Comparison of ENCODE assay signal across 23 cellular contexts in the genomic region with DNA sequence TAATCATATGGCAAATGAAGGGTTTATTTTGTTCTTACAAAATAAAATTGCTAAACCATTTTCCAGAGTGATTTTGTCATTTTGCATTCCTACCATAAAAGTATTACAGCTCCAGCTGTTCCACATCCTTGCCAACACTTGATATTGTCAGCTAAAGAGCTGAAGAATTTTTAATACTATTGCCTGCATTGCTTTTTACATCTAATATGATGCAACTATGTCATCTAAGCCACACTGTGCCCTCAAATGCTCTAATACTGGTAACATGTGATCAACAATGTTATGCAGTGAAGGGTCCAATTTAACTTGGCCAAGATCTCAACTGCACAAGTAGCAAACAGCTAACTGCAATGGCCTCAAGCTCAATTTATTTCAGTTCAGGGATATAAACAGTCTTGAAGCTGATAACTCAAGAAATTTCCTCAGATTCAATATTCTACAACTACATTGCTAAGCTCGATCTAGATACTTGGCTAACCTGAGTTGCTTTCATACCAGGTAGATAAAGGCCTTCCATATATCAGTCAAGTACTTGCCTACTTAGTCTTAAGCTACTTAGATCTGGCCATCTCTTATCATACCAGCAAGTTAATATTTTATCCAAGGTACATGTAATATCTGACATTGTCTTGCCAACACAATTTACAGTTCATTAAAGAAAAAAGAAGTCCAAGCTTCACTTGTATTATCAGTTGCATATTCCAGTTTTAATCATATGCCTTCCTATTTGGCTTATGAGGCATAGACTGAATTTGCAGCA. TPM values are rescaled to one million over a fixed set of nuclear protein-coding genes. Genes with fewer than 3 reads are reported as not detected.
DNase-seq lines count a peak whose midpoint lies in the region; ATAC-seq and TF ChIP-seq lines count a peak whose summit lies in the region.
"Had no signal": no experiment of that assay in that cellular context is flagged by ENCODE, and none has a peak within 500 bp of the region (broad histone marks: within the 10 kb centered on the region; RNA-seq: fewer than 3 reads in every experiment).

No MANE protein-coding gene starts in this region.

- H4K8ac ChIP-seq in H9 (replicated peaks; ENCODE audit: insufficient read length, low read depth, low read length) = no peak overlapping the region

- H3K14ac ChIP-seq in H9 (ENCODE audit: insufficient read depth, low read length) = no peak overlapping the region

- H3K4me3 Mint-ChIP-seq in stimulated activated naive CD8-positive, alpha-beta T cell treated with anti-CD3 and anti-CD28 coated beads, Interleukin-15, Interleukin-2, amounts not matched to agents 100 ng/mL and 50 ng/mL, for 24 hours = no peak overlapping the region
- no peak overlapping the region for H3K4me3 Mint-ChIP-seq in stimulated activated naive CD8-positive, alpha-beta T cell treated with anti-CD3 and anti-CD28 coated beads, Interleukin-15, amount 100 ng/mL, for 72 hours
- no peak overlapping the region for H3K4me3 Mint-ChIP-seq in H9
- H3K4me3 Mint-ChIP-seq: activated naive CD4-positive, alpha-beta T cell treated with anti-CD3 and anti-CD28 coated beads, Interleukin-2, amount 50 U/mL, for 24 hours; activated T-cell treated with anti-CD3 and anti-CD28 coated beads, Interleukin-2, amount 50 U/mL, for 24 hours; CD8-positive, alpha-beta T cell; GM23338 had no signal

- no peak overlapping the region for H4K5ac ChIP-seq in H9 (ENCODE audit: insufficient read length, low read depth, low read length)

- H3K27ac Mint-ChIP-seq in stimulated activated naive CD8-positive, alpha-beta T cell treated with anti-CD3 and anti-CD28 coated beads, Interleukin-15, Interleukin-2, amounts not matched to agents 100 ng/mL and 50 ng/mL, for 24 hours = peak overlapping the region; percentile 1
- H3K27ac Mint-ChIP-seq in stimulated activated naive CD8-positive, alpha-beta T cell treated with anti-CD3 and anti-CD28 coated beads, Interleukin-15, amount 100 ng/mL, for 72 hours = no peak overlapping the region
- H3K27ac Mint-ChIP-seq in H9 = no peak overlapping the region; a peak in 1 of 7 replicates
- H3K27ac Mint-ChIP-seq: activated T-cell treated with anti-CD3 and anti-CD28 coated beads, Interleukin-2, amount 50 U/mL, for 24 hours; GM23338 had no signal

- no peaks in the 10 kb centered on the region for H3K23me2 ChIP-seq in H9 (ENCODE audit: insufficient read length, low read depth, low read length, poor library complexity, severe bottlenecking)

- H2AFZ ChIP-seq in H9 (ENCODE audit: low read length) = no peak overlapping the region
- H2AFZ ChIP-seq: GM23338 had no signal

- H3K9ac ChIP-seq in liver (ENCODE audit: low read depth in 1 of 2, low read length in 2 of 2) = no peak overlapping the region
- H3K9ac ChIP-seq in H9 (ENCODE audit: extremely low read depth, insufficient read length, low read length) = no peak overlapping the region

- H3K36me3 ChIP-seq in body of pancreas (replicated peaks in 1 of 2; ENCODE audit: insufficient read depth in 1 of 2, low read depth in 2 of 2) (no peaks in the 10 kb centered on the region), liver (ENCODE audit: control insufficient read depth in 4 of 4, insufficient read depth in 3 of 4, low read depth in 1 of 4, low read length in 3 of 4) (peaks cover 0 to 7% (median 3%) of the 10 kb centered on the region in 4 donors), upper lobe of right lung (peaks cover 14% of the 10 kb centered on the region), ovary (no peaks in the 10 kb centered on the region)
- H3K36me3 ChIP-seq: tibial artery had no signal

- TF ChIP-seq CTCF in body of pancreas (IDR thresholded peaks at IDR 0.05) = no peak
- no peak for TF ChIP-seq CTCF in liver (IDR thresholded peaks at IDR 0.05; ENCODE audit: low read depth, low read length, missing input control)
- TF ChIP-seq CTCF in upper lobe of right lung (IDR thresholded peaks at IDR 0.05) = no peak
- no peak for TF ChIP-seq CTCF in ovary (IDR thresholded peaks at IDR 0.05)
- TF ChIP-seq CTCF in H9 (conservative IDR thresholded peaks at IDR 0.05) = no peak

- H3K4me1 ChIP-seq in body of pancreas (peaks cover 16% of the 10 kb centered on the region), liver (ENCODE audit: control insufficient read depth in 4 of 4, insufficient read depth in 4 of 4, low read length in 3 of 4) (peaks cover 12 to 36% (median 17%) of the 10 kb centered on the region in 4 donors), upper lobe of right lung (peaks cover 24% of the 10 kb centered on the region), ovary (ENCODE audit: insufficient read depth) (peaks cover 4% of the 10 kb centered on the region), H9 (ENCODE audit: insufficient read depth, low read length) (no peaks in the 10 kb centered on the region; the same call in 1 of the 2 replicates)

- peaks cover 73% of the 10 kb centered on the region for H3K4me1 Mint-ChIP-seq in stimulated activated naive CD8-positive, alpha-beta T cell treated with anti-CD3 and anti-CD28 coated beads, Interleukin-15, Interleukin-2, amounts not matched to agents 100 ng/mL and 50 ng/mL, for 24 hours (ENCODE audit: low read depth)
- H3K4me1 Mint-ChIP-seq in stimulated activated naive CD8-positive, alpha-beta T cell treated with anti-CD3 and anti-CD28 coated beads, Interleukin-15, amount 100 ng/mL, for 72 hours = peaks cover 44% of the 10 kb centered on the region
- H3K4me1 Mint-ChIP-seq in H9 = peaks cover 15 to 24% of the 10 kb centered on the region in 2 experiments

- no peak overlapping the region for H4K91ac ChIP-seq in H9 (ENCODE audit: insufficient read length, low read depth, low read length)

- peaks cover 18% of the 10 kb centered on the region for H3K79me1 ChIP-seq in H9 (ENCODE audit: insufficient read depth, low read depth, low read length, poor library complexity, severe bottlenecking)

- H3K4ac ChIP-seq in H9 (ENCODE audit: low read depth, low read length) = no peak overlapping the region

- H3T11ph ChIP-seq in H9 (ENCODE audit: low read length) = no peak overlapping the region

- H3K56ac ChIP-seq in H9 (ENCODE audit: insufficient read length, low read depth, low read length) = no peak overlapping the region

- no peak overlapping the region for H3K4me2 ChIP-seq in H9 (ENCODE audit: insufficient read depth, insufficient read length, low read length)
- H3K4me2 ChIP-seq: GM23338 had no signal

- H3K27ac ChIP-seq in body of pancreas (peak overlapping the region in 1 of 4 donors; percentile 15), liver (ENCODE audit: low read depth in 1 of 2, low read length in 2 of 2) (peak overlapping the region; percentile 13 to 32), upper lobe of right lung (no peak overlapping the region), ovary (no peak overlapping the region), H9 (ENCODE audit: insufficient read length, low read depth, low read length) (no peak overlapping the region)
- H3K27ac ChIP-seq: tibial artery had no signal

- no peak overlapping the region for H2AK5ac ChIP-seq in H9 (ENCODE audit: insufficient read length, low read length)

- H3K9me3 ChIP-seq in body of pancreas (no peaks in the 10 kb centered on the region), liver (ENCODE audit: control insufficient read depth in 4 of 4, low read length in 3 of 4) (no peaks in the 10 kb centered on the region), upper lobe of right lung (no peaks in the 10 kb centered on the region), ovary (no peaks in the 10 kb centered on the region), H9 (ENCODE audit: control insufficient read depth, low read depth, low read length) (no peaks in the 10 kb centered on the region)
- H3K9me3 ChIP-seq: tibial artery had no signal

- H3K27me3 ChIP-seq in body of pancreas (no peaks in the 10 kb centered on the region), liver (ENCODE audit: control insufficient read depth in 4 of 4, insufficient read depth in 4 of 4, low read length in 3 of 4) (no peaks in the 10 kb centered on the region), upper lobe of right lung (no peaks in the 10 kb centered on the region), ovary (no peaks in the 10 kb centered on the region), H9 (ENCODE audit: insufficient read depth, low read length) (no peaks in the 10 kb centered on the region)
- H3K27me3 ChIP-seq: tibial artery had no signal

- no peak for TF ChIP-seq RAD21 in liver (IDR thresholded peaks at IDR 0.05)

- H2BK120ac ChIP-seq in H9 (ENCODE audit: low read depth, low read length, poor library complexity, severe bottlenecking) = no peak overlapping the region

- intact Hi-C loops in body of pancreas (cut with DNase I) (no loop called here), upper lobe of right lung (cut with DNase I) (no loop called here), ovary (cut with DNase I) (no loop called here)

- H2BK12ac ChIP-seq in H9 (ENCODE audit: insufficient read length, low read depth, low read length) = no peak overlapping the region

- no peak overlapping the region for H2BK20ac ChIP-seq in H9 (ENCODE audit: low read depth, low read length, poor library complexity, severe bottlenecking)

- no peak overlapping the region for H3K18ac ChIP-seq in H9 (ENCODE audit: insufficient read length, low read depth, low read length)

- DNase-seq in stimulated activated naive CD8-positive, alpha-beta T cell treated with anti-CD3 and anti-CD28 coated beads, Interleukin-15, amount 100 ng/mL, for 72 hours = no peak
- DNase-seq in body of pancreas (no peak), upper lobe of right lung (no peak), ovary (no peak), H9 (no peak)
- DNase-seq: activated T-cell treated with anti-CD3 and anti-CD28 coated beads, Interleukin-2, amount 50 U/mL, for 24 hours; CD8-positive, alpha-beta T cell; hippocampal formation; mesenchymal stem cell; naive B cell; NCI-H1105 treated with DMSO at 0.1 percent for 48 hours; NCI-H2081; NCI-H510A; NK-92 treated with Interleukin-12 subunit alpha and Interleukin-12 subunit beta, amount 100 ng/mL, for 24 hours; right cardiac atrium; RPMI8226; tibial artery had no signal

- H3K36me3 Mint-ChIP-seq in stimulated activated naive CD8-positive, alpha-beta T cell treated with anti-CD3 and anti-CD28 coated beads, Interleukin-15, Interleukin-2, amounts not matched to agents 100 ng/mL and 50 ng/mL, for 24 hours (ENCODE audit: low read depth) = peaks cover 59% of the 10 kb centered on the region
- peaks cover 5 to 26% (median 16%) of the 10 kb centered on the region in 3 experiments; a peak in 5 of 7 replicates for H3K36me3 Mint-ChIP-seq in H9 (ENCODE audit: insufficient read depth in 1 of 3, low read depth in 3 of 3)

- no peak for TF ChIP-seq EP300 in ovary (IDR thresholded peaks at IDR 0.05)

- 25% methylated on average over 1 of the region's 1 CpG for WGBS in body of pancreas, 2 donors
- 48% methylated on average over 1 of the region's 1 CpG for WGBS in liver
- 93 to 96% (median 93%) methylated on average over 1 of the region's 1 CpG for WGBS in ovary, 3 donors
- WGBS in H9 (ENCODE audit: extremely low coverage, insufficient read length, low lambda C conversion rate) = no CpG with 5 or more reads among the region's 1 CpG

- H3K23ac ChIP-seq in H9 (ENCODE audit: insufficient read length, low read depth, low read length) = no peak overlapping the region

- no peak overlapping the region for H3K4me3 ChIP-seq in body of pancreas
- H3K4me3 ChIP-seq in liver (ENCODE audit: low read depth in 1 of 3, low read length in 3 of 3) = no peak overlapping the region
- no peak overlapping the region for H3K4me3 ChIP-seq in upper lobe of right lung
- no peak overlapping the region for H3K4me3 ChIP-seq in ovary
- H3K4me3 ChIP-seq: GM23338, tibial artery had no signal

- H4K20me1 ChIP-seq in H9 (ENCODE audit: control insufficient read depth, insufficient read depth, insufficient read length) = no peaks in the 10 kb centered on the region

- H3K79me2 ChIP-seq in H9 (ENCODE audit: insufficient read depth, low read length) = peaks cover 60% of the 10 kb centered on the region; the same call in 1 of the 2 replicates

- no peaks in the 10 kb centered on the region for H3K9me3 Mint-ChIP-seq in stimulated activated naive CD8-positive, alpha-beta T cell treated with anti-CD3 and anti-CD28 coated beads, Interleukin-15, Interleukin-2, amounts not matched to agents 100 ng/mL and 50 ng/mL, for 24 hours
- no peaks in the 10 kb centered on the region for H3K9me3 Mint-ChIP-seq in stimulated activated naive CD8-positive, alpha-beta T cell treated with anti-CD3 and anti-CD28 coated beads, Interleukin-15, amount 100 ng/mL, for 72 hours
- H3K9me3 Mint-ChIP-seq in H9 = no peaks in the 10 kb centered on the region
- H3K9me3 Mint-ChIP-seq: activated naive CD4-positive, alpha-beta T cell treated with anti-CD3 and anti-CD28 coated beads, Interleukin-2, amount 50 U/mL, for 24 hours; activated T-cell treated with anti-CD3 and anti-CD28 coated beads, Interleukin-2, amount 50 U/mL, for 24 hours; CD8-positive, alpha-beta T cell; GM23338; naive B cell had no signal

- TF ChIP-seq POLR2A in body of pancreas (IDR thresholded peaks at IDR 0.05) (no peak), ovary (IDR thresholded peaks at IDR 0.05) (no peak)

- no peaks in the 10 kb centered on the region for H3K27me3 Mint-ChIP-seq in stimulated activated naive CD8-positive, alpha-beta T cell treated with anti-CD3 and anti-CD28 coated beads, Interleukin-15, Interleukin-2, amounts not matched to agents 100 ng/mL and 50 ng/mL, for 24 hours
- no peaks in the 10 kb centered on the region for H3K27me3 Mint-ChIP-seq in stimulated activated naive CD8-positive, alpha-beta T cell treated with anti-CD3 and anti-CD28 coated beads, Interleukin-15, amount 100 ng/mL, for 72 hours
- no peaks in the 10 kb centered on the region for H3K27me3 Mint-ChIP-seq in H9 (ENCODE audit: low read depth)
- H3K27me3 Mint-ChIP-seq: activated naive CD4-positive, alpha-beta T cell treated with anti-CD3 and anti-CD28 coated beads, Interleukin-2, amount 50 U/mL, for 24 hours; activated T-cell treated with anti-CD3 and anti-CD28 coated beads, Interleukin-2, amount 50 U/mL, for 24 hours; naive B cell had no signal

- no peak overlapping the region for H2BK15ac ChIP-seq in H9 (ENCODE audit: low read depth, low read length)

- no peak overlapping the region for H2BK5ac ChIP-seq in H9 (ENCODE audit: insufficient read length, low read length)

- no peak for ATAC-seq in stimulated activated naive CD8-positive, alpha-beta T cell treated with anti-CD3 and anti-CD28 coated beads, Interleukin-15, amount 100 ng/mL, for 72 hours
- ATAC-seq in body of pancreas = peak; percentile 15
- ATAC-seq in upper lobe of right lung = peak; percentile 65
- no peak for ATAC-seq in GM19397 (IDR thresholded peaks at IDR 0.05; ENCODE audit: unreplicated experiment)
- ATAC-seq: activated CD4-positive, CD25-positive, alpha-beta regulatory T cell treated with anti-CD3 and anti-CD28 coated beads, Interleukin-2, amount 50 U/mL, for 24 hours; CD8-positive, alpha-beta T cell; GM23338 had no signal

RNA-seq across cellular contexts. Expression of a gene that starts 17.0 kb away (rescaled TPM):
- total RNA-seq in body of pancreas = 10 to 100 TPM in 1 of 2 donors, 1 to 10 TPM in 1; 5.4 to 16.2 TPM
- total RNA-seq in liver = 10 to 100 TPM; 12.2 to 18.8 TPM
- 10 to 100 TPM; 11.0 to 16.6 TPM for polyA plus RNA-seq in liver
- 56.6 TPM for total RNA-seq in upper lobe of right lung
- 10 to 100 TPM; 24.3 to 47.3 (median 43.3) TPM for total RNA-seq in ovary
- 10 to 100 TPM; 34.0 to 53.6 TPM for polyA plus RNA-seq in ovary
- total RNA-seq in H9 (2021) = 75.7 and 75.9 TPM in 2 replicates

Comparison
In these comparisons a context has a peak if more than half of its experiments do, and no peak if none do; other contexts are left out.
1. ATAC-seq: peak in body of pancreas (single experiment) and upper lobe of right lung (single experiment); none in stimulated activated naive CD8-positive, alpha-beta T cell treated with anti-CD3 and anti-CD28 coated beads, Interleukin-15, amount 100 ng/mL, for 72 hours (single experiment) and GM19397 (single experiment).
2. H3K27ac ChIP-seq: peak in liver (2 of 2); none in upper lobe of right lung (single experiment), ovary (0 of 2) and H9 (single experiment).